ENCODE assay signal across 9 cellular contexts in the genomic region with DNA sequence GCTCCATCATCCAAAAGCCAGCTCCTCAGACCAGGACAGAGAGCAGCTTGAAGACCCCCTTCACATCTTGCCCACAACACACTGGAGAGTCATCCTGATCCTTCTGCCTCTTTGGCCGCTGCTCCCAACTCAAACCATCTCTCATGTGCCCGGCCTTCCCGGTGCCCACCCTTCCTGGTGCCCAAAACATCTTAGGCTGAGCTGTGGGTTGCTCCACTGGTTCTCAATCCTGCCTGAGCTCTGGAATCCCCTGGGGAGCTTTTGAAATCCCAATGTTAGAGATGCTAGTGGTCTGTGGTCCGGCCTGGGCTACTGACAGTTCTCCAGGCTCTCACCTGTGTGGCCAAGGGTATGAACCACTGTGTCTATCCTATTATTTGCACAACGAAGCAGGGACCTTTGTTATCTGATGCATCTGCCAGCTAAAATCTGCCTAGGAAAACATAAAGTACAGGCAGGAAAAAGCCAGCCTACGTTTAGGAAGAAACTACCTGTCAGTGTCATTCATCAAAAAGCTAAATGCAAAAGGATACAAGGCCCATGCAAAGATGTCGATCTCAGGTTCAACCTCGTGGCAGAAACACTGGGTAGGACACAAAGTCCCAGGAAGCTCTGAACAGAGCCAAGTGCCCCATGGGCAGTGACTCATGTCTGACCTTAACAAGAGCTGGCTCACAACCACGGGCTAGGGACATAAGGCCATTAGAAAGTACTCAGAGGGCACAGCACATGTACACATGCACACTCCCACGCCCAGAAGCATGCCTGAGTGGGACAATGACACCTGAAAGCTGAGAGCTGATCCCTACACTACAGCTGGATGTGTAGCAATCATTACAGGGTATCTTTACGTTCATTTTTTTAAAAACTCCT. TPM values are rescaled to one million over a fixed set of nuclear protein-coding genes. Genes with fewer than 3 reads are reported as not detected.
DNase-seq lines count a peak whose midpoint lies in the region; ATAC-seq, FAIRE-seq and TF ChIP-seq lines count a peak whose summit lies in the region.
"Had no signal": no experiment of that assay in that cellular context is flagged by ENCODE, and none has a peak within 500 bp of the region (broad histone marks: within the 10 kb centered on the region; RNA-seq: fewer than 3 reads in every experiment).

No MANE protein-coding gene starts in this region.

- H3K4me1 ChIP-seq in mucosa of descending colon (ENCODE audit: low read depth): peaks cover 24% of the 10 kb centered on the region
- no peaks in the 10 kb centered on the region for H3K4me1 ChIP-seq in A673 (ENCODE audit: insufficient read depth, low read length, poor library complexity, severe bottlenecking)
- no peaks in the 10 kb centered on the region for H3K4me1 ChIP-seq in CD8-positive, alpha-beta memory T cell (ENCODE audit: insufficient read depth, low read length)

- CTCF ChIA-PET in A673 (lab: Charles Lee): no interaction called here
- CTCF ChIA-PET in CD8-positive, alpha-beta memory T cell (lab: Charles Lee): no interaction called here

- in situ Hi-C loops in ACHN (cut with HindIII; ENCODE audit: low pct_ligation_motif_present, low pct_unique_long_range_greater_than_20kb, low sequenced_read_pairs): no loop called here

- no peak overlapping the region for H3K4me3 Mint-ChIP-seq in dendritic cell treated with granulocyte-macrophage colony-stimulating factor and Interleukin-4, amounts not matched to agents 40 ng/mL and 50 ng/mL, for 4 days
- H3K4me3 Mint-ChIP-seq in CD8-positive, alpha-beta memory T cell: no peak overlapping the region

- ATAC-seq in mucosa of descending colon: peak; percentile 92

- H3K27ac ChIP-seq in A673 (ENCODE audit: low read depth, low read length, poor library complexity, severe bottlenecking): no peak overlapping the region
- no peak overlapping the region for H3K27ac ChIP-seq in CD8-positive, alpha-beta memory T cell (ENCODE audit: low read depth, low read length)

- H3K4me1 Mint-ChIP-seq in dendritic cell treated with granulocyte-macrophage colony-stimulating factor and Interleukin-4, amounts not matched to agents 40 ng/mL and 50 ng/mL, for 4 days (ENCODE audit: low read depth): peaks cover 47% of the 10 kb centered on the region
- peaks cover 3 to 9% (median 8%) of the 10 kb centered on the region in 3 donors for H3K4me1 Mint-ChIP-seq in CD8-positive, alpha-beta memory T cell

- intact Hi-C loops in dendritic cell treated with granulocyte-macrophage colony-stimulating factor and Interleukin-4, amounts not matched to agents 40 ng/mL and 50 ng/mL, for 4 days (cut with micrococcal nuclease): no loop called here
- intact Hi-C loops in mucosa of descending colon (cut with DNase I, micrococcal nuclease) (no loop called here), A673 (cut with micrococcal nuclease; ENCODE audit: unreplicated experiment) (no loop called here)

- no peaks in the 10 kb centered on the region for H3K9me3 ChIP-seq in mucosa of descending colon
- no peaks in the 10 kb centered on the region for H3K9me3 ChIP-seq in A673 (ENCODE audit: low read depth, low read length, poor library complexity, severe bottlenecking)
- no peaks in the 10 kb centered on the region for H3K9me3 ChIP-seq in CD8-positive, alpha-beta memory T cell (ENCODE audit: low read length)

- H3K27ac Mint-ChIP-seq in dendritic cell treated with granulocyte-macrophage colony-stimulating factor and Interleukin-4, amounts not matched to agents 40 ng/mL and 50 ng/mL, for 4 days: peak overlapping the region; percentile 8
- peak overlapping the region in 1 of 8 donors; percentile 84 for H3K27ac Mint-ChIP-seq in CD8-positive, alpha-beta memory T cell

- DNase-seq in ACHN (peak; percentile 42), MV-4-11 (lab: John Stamatoyannopoulos, UW) (peak; percentile 65), mucosa of descending colon (peak; percentile 50 to 71 (median 55)), A673 (ENCODE audit: low spot score) (no peak), GM19239 (ENCODE audit: insufficient read length, low spot score) (no peak)
- DNase-seq in central memory CD4-positive, alpha-beta T cell: no peak
- no peak for DNase-seq in CD8-positive, alpha-beta memory T cell

- H3K4me3 ChIP-seq in mucosa of descending colon (no peak overlapping the region), A673 (ENCODE audit: low read depth, low read length, poor library complexity, severe bottlenecking) (no peak overlapping the region)
- H3K4me3 ChIP-seq in CD8-positive, alpha-beta memory T cell (ENCODE audit: low read length): no peak overlapping the region

- POLR2A ChIA-PET in A673 (lab: Charles Lee; ENCODE audit: low non-redundant PET): no interaction called here
- POLR2A ChIA-PET in CD8-positive, alpha-beta memory T cell (lab: Charles Lee): no interaction called here

- BruUV-seq in A673 (replicated peaks; lab: Mats Ljungman, UMichigan): no TSS peak

- no peak for TF ChIP-seq CTCF in mucosa of descending colon (IDR thresholded peaks at IDR 0.05)
- TF ChIP-seq CTCF in A673 (conservative IDR thresholded peaks at IDR 0.05; ENCODE audit: low read depth, low read length): no peak

- no peaks in the 10 kb centered on the region for H3K27me3 Mint-ChIP-seq in dendritic cell treated with granulocyte-macrophage colony-stimulating factor and Interleukin-4, amounts not matched to agents 40 ng/mL and 50 ng/mL, for 4 days
- H3K27me3 Mint-ChIP-seq in CD8-positive, alpha-beta memory T cell: peaks cover 10 to 27% of the 10 kb centered on the region in 2 donors

- H3K9me3 Mint-ChIP-seq in dendritic cell treated with granulocyte-macrophage colony-stimulating factor and Interleukin-4, amounts not matched to agents 40 ng/mL and 50 ng/mL, for 4 days: no peaks in the 10 kb centered on the region
- no peaks in the 10 kb centered on the region for H3K9me3 Mint-ChIP-seq in CD8-positive, alpha-beta memory T cell

- H3K36me3 ChIP-seq in mucosa of descending colon (ENCODE audit: low read depth) (no peaks in the 10 kb centered on the region), A673 (ENCODE audit: insufficient read depth, low read length, poor library complexity, severe bottlenecking) (no peaks in the 10 kb centered on the region)
- no peaks in the 10 kb centered on the region for H3K36me3 ChIP-seq in CD8-positive, alpha-beta memory T cell (ENCODE audit: insufficient read depth, low read length)

- no peak for FAIRE-seq in GM19239 (lab: Jason Lieb, UNC)
- FAIRE-seq: D721Med had no signal

- no peaks in the 10 kb centered on the region for H3K36me3 Mint-ChIP-seq in dendritic cell treated with granulocyte-macrophage colony-stimulating factor and Interleukin-4, amounts not matched to agents 40 ng/mL and 50 ng/mL, for 4 days (ENCODE audit: low read depth)
- H3K36me3 Mint-ChIP-seq in CD8-positive, alpha-beta memory T cell: peaks cover 0 to 6% (median 0%) of the 10 kb centered on the region in 3 donors

- no peaks in the 10 kb centered on the region for H3K27me3 ChIP-seq in A673 (replicated peaks; ENCODE audit: insufficient read depth, low read depth, low read length, poor library complexity)
- no peaks in the 10 kb centered on the region for H3K27me3 ChIP-seq in CD8-positive, alpha-beta memory T cell (ENCODE audit: insufficient read depth, low read length, poor library complexity, severe bottlenecking)

RNA-seq across cellular contexts. Expression of a gene that starts 30.8 kb away (rescaled TPM):
- total RNA-seq in mucosa of descending colon: 10 to 100 TPM; 14.4 to 28.8 (median 17.7) TPM
- 5.1 and 8.6 TPM in 2 replicates for total RNA-seq in A673 (2021)
- under 1 TPM; 0.55 to 0.89 TPM for total RNA-seq in CD8-positive, alpha-beta memory T cell
- 0.69 TPM for polyA plus RNA-seq in CD8-positive, alpha-beta memory T cell

Comparison
In these comparisons a context has a peak if more than half of its experiments do, and no peak if none do; other contexts are left out.
1. DNase-seq: peak in ACHN (single experiment), MV-4-11 (single experiment) and mucosa of descending colon (3 of 3); none in A673 (single experiment), central memory CD4-positive, alpha-beta T cell (single experiment), CD8-positive, alpha-beta memory T cell (0 of 5) and GM19239 (single experiment).